In genomic region chr16:15888072-15888976, GRCh38 we compare ENCODE assay signal across 1 cellular context.
TF ChIP-seq lines count a peak whose summit lies in the region.

Gene CEP20, minus strand, starts transcription at chr16:15888603. Its CDS starts 18 bp downstream, at chr16:15888585.

TF ChIP-seq in GM23338, 12 proteins besides CTCF, POLR2A, EP300 and RAD21 (continued from another document):
- TF ChIP-seq ZNF462 (CRISPR knock-in tag; IDR thresholded peaks at IDR 0.05) (no peak), JUNB (IDR thresholded peaks at IDR 0.05; ENCODE audit: unreplicated experiment) (no peak)
